1 cellular context compared by ENCODE assay signal in the genomic region with DNA sequence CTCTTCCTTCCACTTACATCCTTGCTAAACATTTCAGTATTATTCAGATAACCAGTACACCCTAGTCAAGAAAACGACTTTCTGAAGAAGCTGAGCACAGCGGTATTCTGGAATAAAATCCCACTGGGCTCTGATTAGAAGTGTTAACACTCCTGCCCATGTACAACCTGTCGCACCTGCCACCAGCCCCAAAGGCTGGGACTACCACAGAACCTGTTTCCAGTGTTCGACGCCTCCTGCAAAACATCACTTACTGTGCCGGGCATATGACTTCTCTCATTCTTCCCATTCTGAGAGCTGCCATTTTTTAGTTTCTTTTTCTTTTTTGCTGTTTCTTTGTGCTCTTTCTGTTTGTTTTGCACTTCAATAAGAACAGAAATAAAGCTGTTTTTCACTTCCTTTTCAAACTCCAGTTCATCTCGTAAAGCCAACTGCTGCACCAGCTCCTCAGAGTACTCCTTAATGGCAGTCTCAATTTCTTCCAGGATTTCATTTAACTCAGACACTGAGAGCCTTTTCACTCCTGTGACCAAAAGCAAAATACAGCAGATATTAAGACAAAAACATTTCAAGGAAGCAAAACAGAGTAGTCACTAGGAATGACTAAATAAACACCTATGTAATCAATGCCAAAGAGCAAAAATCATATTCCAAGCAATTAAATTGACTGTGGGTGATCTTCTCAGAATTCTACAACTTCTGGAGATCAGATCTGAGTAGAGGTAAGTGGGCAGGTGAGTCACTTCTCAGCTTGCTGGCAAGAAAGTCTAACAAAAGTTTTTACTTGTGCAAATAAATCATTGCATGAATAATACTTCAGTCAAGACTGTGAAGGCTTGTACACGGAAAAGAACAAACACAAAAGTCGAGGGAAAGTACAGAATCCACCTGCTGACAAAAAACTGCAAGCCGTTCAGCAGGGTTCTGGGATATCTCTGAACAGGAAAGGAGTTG.
TF ChIP-seq lines count a peak whose summit lies in the region.

No MANE protein-coding gene starts in this region.

TF ChIP-seq in GM12878, 131 proteins besides CTCF, POLR2A, EP300 and RAD21 (continued from another document):
- TF ChIP-seq KLF5 (IDR thresholded peaks at IDR 0.05; ENCODE audit: partially characterized antibody) (no peak), RFX5 (IDR thresholded peaks at IDR 0.05; ENCODE audit: low read depth, low read length) (no peak), PML (IDR thresholded peaks at IDR 0.05; ENCODE audit: low read length) (no peak), IKZF1 (conservative IDR thresholded peaks at IDR 0.05) (no peak), BCLAF1 (IDR thresholded peaks at IDR 0.05) (no peak), LARP7 (IDR thresholded peaks at IDR 0.05) (no peak), ZNF622 (IDR thresholded peaks at IDR 0.05) (no peak), IKZF2 (IDR thresholded peaks at IDR 0.05) (no peak), WRNIP1 (IDR thresholded peaks at IDR 0.05; ENCODE audit: borderline replicate concordance, low read depth, low read length) (no peak), JUND (IDR thresholded peaks at IDR 0.05; ENCODE audit: low read depth, low read length) (no peak)
TF ChIP-seq in GM12878: peak in this region for 0.
